1 cellular context compared by ENCODE assay signal in the genomic region with DNA sequence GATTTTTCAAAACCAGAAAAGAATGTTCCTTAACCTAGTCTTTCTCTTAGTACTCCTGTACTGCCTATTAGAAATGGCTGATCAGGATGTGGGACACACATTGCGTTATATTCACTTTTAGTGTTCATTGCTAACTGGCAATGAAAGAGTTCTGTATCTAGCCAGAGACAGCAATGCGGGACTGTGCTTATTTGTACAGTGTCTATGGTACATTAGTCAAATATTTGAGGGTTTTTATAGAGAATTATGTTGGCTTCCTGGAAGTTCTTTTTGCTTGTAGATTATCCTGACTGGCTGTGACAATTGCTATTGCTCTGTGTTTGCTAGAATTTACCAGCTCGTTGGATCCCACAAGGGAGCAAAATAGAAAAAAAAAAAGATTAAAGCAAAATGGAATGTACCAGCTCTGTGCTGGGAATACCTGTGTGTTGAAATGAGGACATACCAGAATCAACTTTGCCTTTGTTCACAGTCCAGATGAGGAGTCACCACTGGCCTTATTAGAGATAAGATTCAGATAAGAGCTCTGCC.
TF ChIP-seq lines count a peak whose summit lies in the region.

No MANE protein-coding gene starts in this region.

TF ChIP-seq in HepG2, 621 proteins besides CTCF, POLR2A, EP300 and RAD21 (continued from another document and continues in another):
- TF ChIP-seq ZNF503 (CRISPR knock-in tag; IDR thresholded peaks at IDR 0.05) (no peak; the same call in 1 of the 2 replicates), ARID5B (CRISPR knock-in tag; IDR thresholded peaks at IDR 0.05) (peak; percentile 88), ZIK1 (CRISPR knock-in tag; IDR thresholded peaks at IDR 0.05; ENCODE audit: borderline replicate concordance, low read depth) (no peak), CEBPG (CRISPR knock-in tag; IDR thresholded peaks at IDR 0.05) (peak; percentile 42; the same call in 1 of the 2 replicates), ZNF510 (CRISPR knock-in tag; IDR thresholded peaks at IDR 0.05; ENCODE audit: low read depth) (no peak), ZNF256 (CRISPR knock-in tag; conservative IDR thresholded peaks at IDR 0.05) (no peak), PAXIP1 (CRISPR knock-in tag; conservative IDR thresholded peaks at IDR 0.05) (peak; percentile 75), RERE (CRISPR knock-in tag; IDR thresholded peaks at IDR 0.05; ENCODE audit: low read depth) (peak; percentile 77), ZNF260 (CRISPR knock-in tag; IDR thresholded peaks at IDR 0.05; ENCODE audit: borderline replicate concordance, low read depth) (no peak), ZNF772 (CRISPR knock-in tag; IDR thresholded peaks at IDR 0.05) (peak; percentile 33; the same call in 1 of the 2 replicates), ONECUT2 (CRISPR knock-in tag; IDR thresholded peaks at IDR 0.05) (no peak), ZNF274 (CRISPR knock-in tag; IDR thresholded peaks at IDR 0.05) (no peak), PLSCR1 (CRISPR knock-in tag; IDR thresholded peaks at IDR 0.05; ENCODE audit: borderline replicate concordance) (no peak), MAFG (CRISPR knock-in tag; IDR thresholded peaks at IDR 0.05) (no peak)
- TF ChIP-seq, protein P1, sequence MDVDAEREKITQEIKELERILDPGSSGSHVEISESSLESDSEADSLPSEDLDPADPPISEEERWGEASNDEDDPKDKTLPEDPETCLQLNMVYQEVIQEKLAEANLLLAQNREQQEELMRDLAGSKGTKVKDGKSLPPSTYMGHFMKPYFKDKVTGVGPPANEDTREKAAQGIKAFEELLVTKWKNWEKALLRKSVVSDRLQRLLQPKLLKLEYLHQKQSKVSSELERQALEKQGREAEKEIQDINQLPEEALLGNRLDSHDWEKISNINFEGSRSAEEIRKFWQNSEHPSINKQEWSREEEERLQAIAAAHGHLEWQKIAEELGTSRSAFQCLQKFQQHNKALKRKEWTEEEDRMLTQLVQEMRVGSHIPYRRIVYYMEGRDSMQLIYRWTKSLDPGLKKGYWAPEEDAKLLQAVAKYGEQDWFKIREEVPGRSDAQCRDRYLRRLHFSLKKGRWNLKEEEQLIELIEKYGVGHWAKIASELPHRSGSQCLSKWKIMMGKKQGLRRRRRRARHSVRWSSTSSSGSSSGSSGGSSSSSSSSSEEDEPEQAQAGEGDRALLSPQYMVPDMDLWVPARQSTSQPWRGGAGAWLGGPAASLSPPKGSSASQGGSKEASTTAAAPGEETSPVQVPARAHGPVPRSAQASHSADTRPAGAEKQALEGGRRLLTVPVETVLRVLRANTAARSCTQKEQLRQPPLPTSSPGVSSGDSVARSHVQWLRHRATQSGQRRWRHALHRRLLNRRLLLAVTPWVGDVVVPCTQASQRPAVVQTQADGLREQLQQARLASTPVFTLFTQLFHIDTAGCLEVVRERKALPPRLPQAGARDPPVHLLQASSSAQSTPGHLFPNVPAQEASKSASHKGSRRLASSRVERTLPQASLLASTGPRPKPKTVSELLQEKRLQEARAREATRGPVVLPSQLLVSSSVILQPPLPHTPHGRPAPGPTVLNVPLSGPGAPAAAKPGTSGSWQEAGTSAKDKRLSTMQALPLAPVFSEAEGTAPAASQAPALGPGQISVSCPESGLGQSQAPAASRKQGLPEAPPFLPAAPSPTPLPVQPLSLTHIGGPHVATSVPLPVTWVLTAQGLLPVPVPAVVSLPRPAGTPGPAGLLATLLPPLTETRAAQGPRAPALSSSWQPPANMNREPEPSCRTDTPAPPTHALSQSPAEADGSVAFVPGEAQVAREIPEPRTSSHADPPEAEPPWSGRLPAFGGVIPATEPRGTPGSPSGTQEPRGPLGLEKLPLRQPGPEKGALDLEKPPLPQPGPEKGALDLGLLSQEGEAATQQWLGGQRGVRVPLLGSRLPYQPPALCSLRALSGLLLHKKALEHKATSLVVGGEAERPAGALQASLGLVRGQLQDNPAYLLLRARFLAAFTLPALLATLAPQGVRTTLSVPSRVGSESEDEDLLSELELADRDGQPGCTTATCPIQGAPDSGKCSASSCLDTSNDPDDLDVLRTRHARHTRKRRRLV (CRISPR knock-in tag; IDR thresholded peaks at IDR 0.05): no peak
- TF ChIP-seq, protein P2, sequence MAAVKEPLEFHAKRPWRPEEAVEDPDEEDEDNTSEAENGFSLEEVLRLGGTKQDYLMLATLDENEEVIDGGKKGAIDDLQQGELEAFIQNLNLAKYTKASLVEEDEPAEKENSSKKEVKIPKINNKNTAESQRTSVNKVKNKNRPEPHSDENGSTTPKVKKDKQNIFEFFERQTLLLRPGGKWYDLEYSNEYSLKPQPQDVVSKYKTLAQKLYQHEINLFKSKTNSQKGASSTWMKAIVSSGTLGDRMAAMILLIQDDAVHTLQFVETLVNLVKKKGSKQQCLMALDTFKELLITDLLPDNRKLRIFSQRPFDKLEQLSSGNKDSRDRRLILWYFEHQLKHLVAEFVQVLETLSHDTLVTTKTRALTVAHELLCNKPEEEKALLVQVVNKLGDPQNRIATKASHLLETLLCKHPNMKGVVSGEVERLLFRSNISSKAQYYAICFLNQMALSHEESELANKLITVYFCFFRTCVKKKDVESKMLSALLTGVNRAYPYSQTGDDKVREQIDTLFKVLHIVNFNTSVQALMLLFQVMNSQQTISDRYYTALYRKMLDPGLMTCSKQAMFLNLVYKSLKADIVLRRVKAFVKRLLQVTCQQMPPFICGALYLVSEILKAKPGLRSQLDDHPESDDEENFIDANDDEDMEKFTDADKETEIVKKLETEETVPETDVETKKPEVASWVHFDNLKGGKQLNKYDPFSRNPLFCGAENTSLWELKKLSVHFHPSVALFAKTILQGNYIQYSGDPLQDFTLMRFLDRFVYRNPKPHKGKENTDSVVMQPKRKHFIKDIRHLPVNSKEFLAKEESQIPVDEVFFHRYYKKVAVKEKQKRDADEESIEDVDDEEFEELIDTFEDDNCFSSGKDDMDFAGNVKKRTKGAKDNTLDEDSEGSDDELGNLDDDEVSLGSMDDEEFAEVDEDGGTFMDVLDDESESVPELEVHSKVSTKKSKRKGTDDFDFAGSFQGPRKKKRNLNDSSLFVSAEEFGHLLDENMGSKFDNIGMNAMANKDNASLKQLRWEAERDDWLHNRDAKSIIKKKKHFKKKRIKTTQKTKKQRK (IDR thresholded peaks at IDR 0.05; ENCODE audit: low read length): no peak
- TF ChIP-seq, protein P3, sequence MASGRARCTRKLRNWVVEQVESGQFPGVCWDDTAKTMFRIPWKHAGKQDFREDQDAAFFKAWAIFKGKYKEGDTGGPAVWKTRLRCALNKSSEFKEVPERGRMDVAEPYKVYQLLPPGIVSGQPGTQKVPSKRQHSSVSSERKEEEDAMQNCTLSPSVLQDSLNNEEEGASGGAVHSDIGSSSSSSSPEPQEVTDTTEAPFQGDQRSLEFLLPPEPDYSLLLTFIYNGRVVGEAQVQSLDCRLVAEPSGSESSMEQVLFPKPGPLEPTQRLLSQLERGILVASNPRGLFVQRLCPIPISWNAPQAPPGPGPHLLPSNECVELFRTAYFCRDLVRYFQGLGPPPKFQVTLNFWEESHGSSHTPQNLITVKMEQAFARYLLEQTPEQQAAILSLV (CRISPR knock-in tag; IDR thresholded peaks at IDR 0.05; ENCODE audit: borderline replicate concordance): no peak
